ENCODE assay signal across 8 cellular contexts in the genomic region with DNA sequence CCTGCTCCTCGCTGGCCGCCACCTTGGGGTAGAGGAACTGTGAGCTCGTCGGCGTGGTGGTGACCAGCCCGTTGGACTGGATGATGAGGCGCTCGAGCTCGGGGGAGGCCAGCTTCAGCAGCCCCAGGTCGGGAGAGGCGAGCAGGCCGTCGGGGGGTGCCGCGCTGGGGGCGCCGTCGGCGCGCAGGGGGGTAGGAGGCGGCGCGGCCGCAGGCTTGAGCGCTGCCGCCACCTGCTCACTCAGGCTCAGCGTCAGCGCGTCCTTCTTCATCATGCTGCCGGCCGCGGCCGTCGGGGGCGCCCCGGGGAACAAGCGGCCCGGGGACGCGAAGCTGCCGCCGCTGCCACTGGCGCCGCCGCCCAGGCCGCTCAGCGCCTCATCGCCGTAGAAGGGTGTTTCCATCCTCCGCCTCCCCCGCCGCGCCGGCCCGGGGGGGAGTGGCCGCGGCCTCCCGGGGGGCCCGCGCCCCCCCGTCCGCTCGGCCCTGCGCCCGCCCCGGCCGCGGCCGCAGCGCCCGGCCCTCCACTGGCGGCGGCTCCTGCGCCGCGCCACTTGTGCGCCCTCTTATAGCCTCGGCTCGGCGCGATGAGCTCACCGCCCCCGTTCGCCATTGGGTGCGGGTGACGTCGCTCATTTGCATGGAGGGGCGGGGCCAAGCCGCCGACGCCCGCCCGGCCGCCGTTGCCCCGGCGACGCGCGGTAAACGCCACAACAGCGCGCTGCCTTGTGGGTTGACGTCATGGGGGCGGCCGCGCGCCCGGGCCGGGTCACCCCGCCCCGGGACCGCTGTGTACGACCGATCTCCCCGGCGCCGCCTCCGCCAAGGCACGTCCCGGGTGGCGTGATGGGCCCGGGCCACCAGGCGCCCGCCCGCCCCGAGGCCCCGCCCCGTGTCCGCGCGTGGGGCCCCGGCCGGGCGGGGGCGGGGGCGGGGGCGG. TPM values are rescaled to one million over a fixed set of nuclear protein-coding genes. Genes with fewer than 3 reads are reported as not detected.
DNase-seq lines count a peak whose midpoint lies in the region; ATAC-seq and TF ChIP-seq lines count a peak whose summit lies in the region.

JUND (minus strand) TSS at position 541 of the 939 bp plus-strand sequence; CDS start at position 403, 138 bp downstream.

- no peaks in the 10 kb centered on the region for H3K9me3 Mint-ChIP-seq in memory B cell

- DNase-seq in COR-L47 (lab: John Stamatoyannopoulos, UW) = peak; percentile 96
- DNase-seq in GM20000 (ENCODE audit: low spot score) = peak; percentile 100
- DNase-seq in HT-29 (ENCODE audit: low spot score) = peak; percentile 91
- peak; percentile 97 for DNase-seq in NK-92 treated with Interleukin-12 subunit alpha and Interleukin-12 subunit beta, amount 100 ng/mL, for 24 hours (lab: John Stamatoyannopoulos, UW)
- DNase-seq in activated CD8-positive, alpha-beta memory T cell treated with anti-CD3 and anti-CD28 coated beads for 4 hours (ENCODE audit: low read depth in 2 of 2) = peak; percentile 93 to 94
- peak; percentile 98 for DNase-seq in effector memory CD4-positive, alpha-beta T cell
- DNase-seq in memory B cell (ENCODE audit: low spot score in 2 of 2) = peak; percentile 98 to 99
- peak; percentile 95 for DNase-seq in stimulated activated CD8-positive, alpha-beta memory T cell treated with anti-CD3 and anti-CD28 coated beads, Interleukin-12 subunit alpha, Interleukin-12 subunit beta, amount 100 ng/mL, for 1 hour (ENCODE audit: low read depth)

- H3K36me3 ChIP-seq in effector memory CD4-positive, alpha-beta T cell (ENCODE audit: control insufficient read depth, insufficient read depth, low read length) = peaks cover 21% of the 10 kb centered on the region

- peak; percentile 60 for ATAC-seq in memory B cell (ENCODE audit: low read depth)

- H3K27me3 ChIP-seq in effector memory CD4-positive, alpha-beta T cell (replicated peaks; ENCODE audit: control insufficient read depth, insufficient read depth, low read length, poor library complexity, severe bottlenecking) = no peaks in the 10 kb centered on the region

- peaks cover 15% of the 10 kb centered on the region for H3K36me3 Mint-ChIP-seq in memory B cell

- H3K27me3 Mint-ChIP-seq in memory B cell = no peaks in the 10 kb centered on the region

- H3K4me1 ChIP-seq in effector memory CD4-positive, alpha-beta T cell (ENCODE audit: control insufficient read depth, insufficient read depth, low read length, poor library complexity, severe bottlenecking) = peaks cover 32% of the 10 kb centered on the region

- H3K9me3 ChIP-seq in effector memory CD4-positive, alpha-beta T cell (ENCODE audit: control insufficient read depth, low read length) = no peaks in the 10 kb centered on the region

- H3K4me1 Mint-ChIP-seq in memory B cell = peaks cover 40% of the 10 kb centered on the region

- peak within 1 kb of the TSS; percentile 96 for H3K27ac ChIP-seq in effector memory CD4-positive, alpha-beta T cell (ENCODE audit: insufficient read depth, low read length, poor library complexity, severe bottlenecking)

- peak within 1 kb of the TSS; percentile 97 for H3K4me3 ChIP-seq in effector memory CD4-positive, alpha-beta T cell (ENCODE audit: insufficient read depth, low read depth, low read length, poor library complexity, severe bottlenecking)

- no peak for TF ChIP-seq CTCF in GM20000 (IDR thresholded peaks at IDR 0.05; ENCODE audit: extremely low read depth, missing control alignments)

- peak within 1 kb of the TSS; percentile 98 for H3K27ac Mint-ChIP-seq in memory B cell

- H3K4me3 Mint-ChIP-seq in memory B cell = peak within 1 kb of the TSS; percentile 97

RNA-seq across cellular contexts. Expression of gene JUND, which starts in this region (rescaled TPM):
- 379 and 438 TPM in 2 replicates for total RNA-seq in HT-29 (2014; rRNA removed; shearing (Covaris generic))

Comparison
In these comparisons a context has a peak if more than half of its experiments do, and no peak if none do; other contexts are left out.
1. Peak in every context shown above with its lines: DNase-seq, ATAC-seq, H3K4me3 ChIP-seq and H3K27ac ChIP-seq.